In the genomic region with DNA sequence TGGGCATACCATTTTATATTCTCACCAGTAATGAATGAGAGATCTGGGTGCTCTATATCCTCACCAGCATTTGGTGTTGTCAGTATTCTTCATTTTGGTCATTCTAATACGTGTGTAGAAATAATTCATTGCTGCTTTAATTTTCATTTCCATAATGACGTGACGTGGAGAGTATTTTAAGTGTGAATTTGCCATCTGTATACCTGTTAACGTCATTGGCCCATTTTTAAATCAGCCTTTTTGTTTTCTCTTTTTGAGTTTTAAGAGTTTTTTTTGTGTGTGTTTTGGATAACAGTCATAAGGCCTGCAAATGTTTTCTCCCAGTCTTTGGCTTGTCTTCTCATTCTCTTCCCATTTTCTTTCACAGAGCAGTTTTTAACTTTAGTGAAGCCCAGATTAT, we compare ENCODE assay signal across 25 cellular contexts.
DNase-seq lines count a peak whose midpoint lies in the region; FAIRE-seq and TF ChIP-seq lines count a peak whose summit lies in the region.
"Had no signal": no experiment of that assay in that cellular context is flagged by ENCODE, and none has a peak within 500 bp of the region (broad histone marks: within the 10 kb centered on the region; RNA-seq: fewer than 3 reads in every experiment).

No MANE protein-coding gene starts in this region.

- H2AFZ ChIP-seq in PC-9 = peak overlapping the region; percentile 67; the same call in 1 of the 2 replicates

- no peaks in the 10 kb centered on the region for H3K9me3 ChIP-seq in PC-9 (ENCODE audit: insufficient read depth, low read depth)
- H3K9me3 ChIP-seq: Caco-2 had no signal

- no peaks in the 10 kb centered on the region for H3K9me2 ChIP-seq in PC-9 (ENCODE audit: insufficient read depth)

- peak; percentile 79 for FAIRE-seq in D721Med (lab: Jason Lieb, UNC)
- FAIRE-seq: A204.1, GM12878, GM12892, GM18507 had no signal

- no peaks in the 10 kb centered on the region for H3K27me3 ChIP-seq in PC-9 (ENCODE audit: insufficient read depth, low read depth)
- H3K27me3 ChIP-seq: BE2C, BLaER1 had no signal

- no TSS peak for BruUV-seq in PC-9 (replicated peaks; lab: Mats Ljungman, UMichigan)

- H3K36me3 Mint-ChIP-seq in glutamatergic neuron (ENCODE audit: unreplicated experiment) = peaks cover 5% of the 10 kb centered on the region
- H3K36me3 Mint-ChIP-seq: CD8-positive, alpha-beta T cell had no signal

- H3F3A ChIP-seq in PC-9 (ENCODE audit: insufficient read depth, low read depth) = no peaks in the 10 kb centered on the region

- POLR2A ChIA-PET in PC-9 (lab: Charles Lee; ENCODE audit: unreplicated experiment) = no interaction called here

- peak overlapping the region; percentile 1 for H3K27ac Mint-ChIP-seq in glutamatergic neuron (ENCODE audit: unreplicated experiment)
- H3K27ac Mint-ChIP-seq: CD4-positive, alpha-beta T cell; CD8-positive, alpha-beta T cell had no signal

- no peaks in the 10 kb centered on the region for H3K79me2 ChIP-seq in PC-9 (ENCODE audit: low read depth)

- H3K4me3 ChIP-seq in PC-9 = no peak overlapping the region
- H3K4me3 ChIP-seq: BLaER1, GM12878 had no signal

- peaks cover 35% of the 10 kb centered on the region for H3K4me1 Mint-ChIP-seq in glutamatergic neuron (ENCODE audit: low read depth, unreplicated experiment)

- no peak overlapping the region for H3K27ac ChIP-seq in PC-9
- H3K27ac ChIP-seq: BLaER1, C4-2B had no signal

- no peaks in the 10 kb centered on the region for H3K36me3 ChIP-seq in PC-9 (ENCODE audit: low read depth)
- H3K36me3 ChIP-seq: BE2C, BLaER1 had no signal

- CTCF ChIA-PET in PC-9 (lab: Charles Lee) = no interaction called here

- no peak overlapping the region for H3K4me3 Mint-ChIP-seq in glutamatergic neuron (ENCODE audit: unreplicated experiment)
- H3K4me3 Mint-ChIP-seq: CD4-positive, alpha-beta T cell; CD8-positive, alpha-beta T cell had no signal

- no peaks in the 10 kb centered on the region for H3K4me1 ChIP-seq in PC-9 (replicated peaks; ENCODE audit: insufficient read depth)
- H3K4me1 ChIP-seq: BE2C, BLaER1, Caco-2 had no signal

- no peak for TF ChIP-seq CTCF in D721Med (IDR thresholded peaks at IDR 0.05; ENCODE audit: insufficient read depth, missing control alignments)
- TF ChIP-seq CTCF in PC-9 (conservative IDR thresholded peaks at IDR 0.05) = no peak
- no peak for TF ChIP-seq CTCF in glutamatergic neuron (IDR thresholded peaks at IDR 0.05; ENCODE audit: partially characterized antibody, unreplicated experiment)

- DNase-seq in D721Med (ENCODE audit: insufficient read length, low spot score) = no peak
- DNase-seq in PC-9 = no peak
- no peak for DNase-seq in glutamatergic neuron
- no peak for DNase-seq in globus pallidus (ENCODE audit: low spot score)
- no peak for DNase-seq in C1 segment of cervical spinal cord (lab: John Stamatoyannopoulos, UW)
- DNase-seq: 8988T; ACHN; BE2C; Caco-2; Calu3; CD4-positive, alpha-beta T cell; CD8-positive, alpha-beta T cell; DMS 273 treated with DMSO at 0.1 percent for 48 hours; DMS153; DMS53; DMS79; DND-41; EL; GDM1 had no signal

- no peaks in the 10 kb centered on the region for H4K20me1 ChIP-seq in PC-9 (ENCODE audit: insufficient read depth)
- H4K20me1 ChIP-seq: BLaER1 had no signal

- H3K27me3 Mint-ChIP-seq in glutamatergic neuron (ENCODE audit: unreplicated experiment) = no peaks in the 10 kb centered on the region
- H3K27me3 Mint-ChIP-seq: CD4-positive, alpha-beta T cell had no signal

- peaks cover 2% of the 10 kb centered on the region for H3K9me3 Mint-ChIP-seq in glutamatergic neuron (ENCODE audit: unreplicated experiment)

- no peak overlapping the region for H3K4me2 ChIP-seq in PC-9
- H3K4me2 ChIP-seq: BLaER1 had no signal

- intact Hi-C loops in PC-9 (cut with micrococcal nuclease; ENCODE audit: unreplicated experiment) = no loop called here
